8 cellular contexts compared by ENCODE assay signal in the genomic region with DNA sequence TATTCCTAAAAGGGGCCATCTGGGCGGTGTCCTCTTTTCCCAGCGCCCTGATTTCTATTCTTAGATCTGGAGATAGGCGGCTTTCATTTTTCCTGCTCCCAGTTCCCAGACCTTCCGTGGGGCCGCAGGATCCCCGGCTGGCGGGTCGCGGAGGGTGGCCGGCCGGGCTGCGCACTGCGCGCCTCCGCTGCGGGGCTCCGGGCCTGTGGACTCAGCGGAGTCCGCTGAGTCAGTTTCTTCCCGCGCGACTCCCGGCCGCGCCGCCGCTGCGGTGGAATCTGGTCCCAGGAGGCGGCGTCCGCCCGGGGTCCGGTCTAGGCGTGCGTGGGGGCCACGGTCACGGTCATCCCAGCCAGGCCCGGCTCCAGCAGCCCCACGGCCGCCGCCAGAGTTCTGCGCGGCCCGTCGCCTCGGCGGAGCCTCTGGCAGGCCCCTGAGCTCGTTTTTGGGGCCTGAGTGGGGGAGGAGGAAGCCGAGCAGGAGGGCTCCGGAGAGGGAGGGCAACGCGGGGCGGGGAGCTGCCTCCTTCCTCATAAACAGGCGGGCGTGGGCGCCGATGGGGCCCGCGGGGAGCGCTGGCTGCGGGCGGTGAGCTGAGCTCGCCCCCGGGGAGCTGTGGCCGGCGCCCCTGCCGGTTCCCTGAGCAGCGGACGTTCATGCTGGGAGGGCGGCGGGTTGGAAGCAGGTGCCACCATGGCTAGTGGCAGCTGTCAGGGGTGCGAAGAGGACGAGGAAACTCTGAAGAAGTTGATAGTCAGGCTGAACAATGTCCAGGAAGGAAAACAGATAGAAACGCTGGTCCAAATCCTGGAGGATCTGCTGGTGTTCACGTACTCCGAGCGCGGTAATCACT. TPM values are rescaled to one million over a fixed set of nuclear protein-coding genes. Genes with fewer than 3 reads are reported as not detected.
DNase-seq lines count a peak whose midpoint lies in the region; ATAC-seq and TF ChIP-seq lines count a peak whose summit lies in the region.

Gene LRRK2, plus strand, starts transcription at position 559 of the 853 bp plus-strand sequence. Its CDS starts 135 bp downstream, at position 694.

- H3K36me3 Mint-ChIP-seq in CD4-positive, alpha-beta T cell (ENCODE audit: low read depth), result no peaks in the 10 kb centered on the region

- DNase-seq in CD4-positive, alpha-beta T cell, result peak; percentile 1 to 33 (median 8)
- DNase-seq in T follicular helper cell (ENCODE audit: low read depth) (peak; percentile 9), astrocyte of the hippocampus (ENCODE audit: low read depth, low spot score) (peak; percentile 70), iPS DF 6.9 (ENCODE audit: low read depth, low spot score) (no peak), sciatic nerve (ENCODE audit: low spot score) (peak; percentile 90), NCI-H2107 treated with DMSO at 0.1 percent for 48 hours (lab: John Stamatoyannopoulos, UW; ENCODE audit: unreplicated experiment) (no peak)

- H3K4me3 Mint-ChIP-seq in CD4-positive, alpha-beta T cell, result peak within 1 kb of the TSS; percentile 54

- H3K27ac ChIP-seq in CD4-positive, alpha-beta T cell (ENCODE audit: low read depth, low read length), result no peak within 1 kb of the TSS
- H3K27ac ChIP-seq in iPS DF 6.9 (ENCODE audit: low read length), result no peak within 1 kb of the TSS

- peaks cover 10% of the 10 kb centered on the region for H3K4me1 Mint-ChIP-seq in CD4-positive, alpha-beta T cell (ENCODE audit: low read depth)

- H3K4me3 ChIP-seq in iPS DF 6.9 (ENCODE audit: low read length), result peak within 1 kb of the TSS; percentile 50; the same call in 1 of the 2 replicates

- H3K36me3 ChIP-seq in iPS DF 6.9 (ENCODE audit: control insufficient read depth, insufficient read depth, low read length), result no peaks in the 10 kb centered on the region

- no peak within 1 kb of the TSS for H3K27ac Mint-ChIP-seq in CD4-positive, alpha-beta T cell

- H3K4me1 ChIP-seq in iPS DF 6.9 (ENCODE audit: control insufficient read depth, insufficient read depth, low read length), result no peaks in the 10 kb centered on the region

- no peaks in the 10 kb centered on the region for H3K9me3 ChIP-seq in CD4-positive, alpha-beta T cell (ENCODE audit: control insufficient read depth, low read length)
- no peaks in the 10 kb centered on the region for H3K9me3 ChIP-seq in iPS DF 6.9 (ENCODE audit: control insufficient read depth, insufficient read depth, low read length)

- POLR2A ChIA-PET in CD4-positive, alpha-beta T cell (lab: Charles Lee), result no interaction called here

- H3K9me3 Mint-ChIP-seq in CD4-positive, alpha-beta T cell, result peaks cover 5% of the 10 kb centered on the region

- no CpG with 5 or more reads among the region's 78 CpGs for WGBS in iPS DF 6.9 (ENCODE audit: insufficient coverage, insufficient read length)

- intact Hi-C loops in CD4-positive, alpha-beta T cell (cut with DNase I, micrococcal nuclease), result no loop called here
- intact Hi-C loops in sciatic nerve (cut with DNase I), result no loop called here

- no peak for TF ChIP-seq CTCF in CD4-positive, alpha-beta T cell (IDR thresholded peaks at IDR 0.05)

- peaks cover 56% of the 10 kb centered on the region for H3K27me3 Mint-ChIP-seq in CD4-positive, alpha-beta T cell

- CTCF ChIA-PET in CD4-positive, alpha-beta T cell (lab: Charles Lee), result interaction anchor here (0.7 kb wide), 1 partner anchor 117 kb away, joined by 3 read pairs; no protein-coding TSS in a partner anchor

- peak; percentile 32 for ATAC-seq in CD4-positive, alpha-beta T cell (ENCODE audit: poor library complexity)
- ATAC-seq in GM19397 (IDR thresholded peaks at IDR 0.05; ENCODE audit: unreplicated experiment) (peak; percentile 63), HG03460 (IDR thresholded peaks at IDR 0.05; ENCODE audit: unreplicated experiment) (peak; percentile 45), sciatic nerve (peak; percentile 91)

- peaks cover 38% of the 10 kb centered on the region for H3K27me3 ChIP-seq in CD4-positive, alpha-beta T cell (ENCODE audit: control insufficient read depth, insufficient read depth, low read length)
- H3K27me3 ChIP-seq in iPS DF 6.9 (ENCODE audit: control insufficient read depth, insufficient read depth, low read length), result peaks cover 7% of the 10 kb centered on the region; the same call in 1 of the 2 replicates

RNA-seq across cellular contexts. Expression of gene LRRK2, which starts in this region (rescaled TPM):
- total RNA-seq in CD4-positive, alpha-beta T cell, result under 1 TPM; 0.42 to 0.60 TPM
- 51.7 TPM for total RNA-seq in sciatic nerve

Comparison
In these comparisons a context has a peak if more than half of its experiments do, and no peak if none do; other contexts are left out.
1. RNA of gene LRRK2 (total RNA-seq): 51.7 TPM in sciatic nerve (single experiment); 0.42 to 0.60 TPM in CD4-positive, alpha-beta T cell; every median in the first group is over 10 times any median in the second.
2. Peak in DNase-seq and ATAC-seq in CD4-positive, alpha-beta T cell; RNA of the gene not detected or under 1 TPM.
3. ATAC-seq: peak in every context shown above with its lines; median percentile 91 in sciatic nerve; 63 in GM19397; 45 in HG03460; 32 in CD4-positive, alpha-beta T cell.
4. DNase-seq: peak in T follicular helper cell (single experiment), astrocyte of the hippocampus (single experiment) and sciatic nerve (single experiment); none in iPS DF 6.9 (single experiment) and NCI-H2107 treated with DMSO at 0.1 percent for 48 hours (single experiment).